7 cellular contexts compared by ENCODE assay signal in the genomic region with DNA sequence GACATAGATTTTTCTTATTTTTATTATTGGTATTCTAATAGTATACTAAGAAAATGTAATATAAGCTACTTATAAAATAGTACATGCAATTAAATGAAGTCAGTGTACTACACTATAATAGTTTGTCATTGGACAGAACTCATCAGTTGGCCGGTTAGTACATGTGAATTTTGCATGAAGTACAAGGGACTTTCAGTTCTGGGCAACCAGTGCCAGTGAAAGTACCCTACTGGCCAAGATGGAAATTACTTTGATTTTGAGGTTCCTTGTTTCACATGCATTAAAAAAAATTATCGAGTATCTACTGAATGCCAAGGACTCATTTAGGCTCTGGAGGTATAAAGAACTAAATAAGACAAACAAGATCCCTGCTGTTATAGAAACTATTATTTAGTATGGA.
DNase-seq lines count a peak whose midpoint lies in the region; FAIRE-seq and TF ChIP-seq lines count a peak whose summit lies in the region.

No MANE protein-coding gene starts in this region.

- H3K4me3 ChIP-seq in bronchial epithelial cell (ENCODE audit: low read depth, low read length), result no peak overlapping the region

- peak; percentile 24; the same call in 1 of the 2 replicates for TF ChIP-seq CTCF in LNCAP (IDR thresholded peaks at IDR 0.05)
- TF ChIP-seq CTCF in bronchial epithelial cell (IDR thresholded peaks at IDR 0.05; ENCODE audit: insufficient read depth, low read length, severe bottlenecking), result peak; percentile 4

- no peaks in the 10 kb centered on the region for H3K36me3 ChIP-seq in bronchial epithelial cell (ENCODE audit: control insufficient read depth, insufficient read depth, low read length)

- FAIRE-seq in GM18507 (lab: Jason Lieb, UNC), result peak; percentile 62
- no peak for FAIRE-seq in bronchial epithelial cell (lab: Jason Lieb, UNC)
- FAIRE-seq in HTR-8/SVneo (lab: Jason Lieb, UNC), result no peak

- no peaks in the 10 kb centered on the region for H3K27me3 ChIP-seq in bronchial epithelial cell (ENCODE audit: control insufficient read depth, insufficient read depth, low read length)

- no peak for DNase-seq in GM18507 (ENCODE audit: extremely low spot score, insufficient read length, low read depth)
- DNase-seq in bronchial epithelial cell (ENCODE audit: low read depth), result no peak
- DNase-seq in renal cortical epithelial cell (ENCODE audit: low read depth), result peak; percentile 31
- DNase-seq in HTR-8/SVneo (ENCODE audit: insufficient read length, low spot score), result no peak
- DNase-seq in DMS153 treated with DMSO at 0.1 percent for 48 hours (lab: John Stamatoyannopoulos, UW; ENCODE audit: unreplicated experiment), result no peak
- no peak for DNase-seq in dedifferentiated amniotic fluid mesenchymal stem cell (ENCODE audit: extremely low spot score)
